In genomic region chr3:1611824-1612223, GRCh38 we compare ENCODE assay signal across 18 cellular contexts.
"Had no signal": no experiment of that assay in that cellular context is flagged by ENCODE, and none has a peak within 500 bp of the region (broad histone marks: within the 10 kb centered on the region; RNA-seq: fewer than 3 reads in every experiment).

No MANE protein-coding gene starts in this region.

- H3K9me3 ChIP-seq: mucosa of descending colon, psoas muscle had no signal

- H3K4me3 Mint-ChIP-seq: activated naive CD8-positive, alpha-beta T cell; brain; dendritic cell treated with granulocyte-macrophage colony-stimulating factor and Interleukin-4, amounts not matched to agents 40 ng/mL and 50 ng/mL, for 4 days; naive thymus-derived CD8-positive, alpha-beta T cell had no signal

- H3K36me3 Mint-ChIP-seq: activated naive CD8-positive, alpha-beta T cell; brain had no signal

- ATAC-seq: mucosa of descending colon; naive thymus-derived CD8-positive, alpha-beta T cell; psoas muscle had no signal

- H3K27ac ChIP-seq: psoas muscle had no signal

- H3K4me1 ChIP-seq: psoas muscle had no signal

- H3K4me1 Mint-ChIP-seq: naive thymus-derived CD8-positive, alpha-beta T cell had no signal

- H3K27me3 Mint-ChIP-seq: activated naive CD8-positive, alpha-beta T cell; dendritic cell treated with granulocyte-macrophage colony-stimulating factor and Interleukin-4, amounts not matched to agents 40 ng/mL and 50 ng/mL, for 4 days; naive thymus-derived CD8-positive, alpha-beta T cell had no signal

- H3K27ac Mint-ChIP-seq: activated naive CD8-positive, alpha-beta T cell; brain; dendritic cell treated with granulocyte-macrophage colony-stimulating factor and Interleukin-4, amounts not matched to agents 40 ng/mL and 50 ng/mL, for 4 days; naive thymus-derived CD8-positive, alpha-beta T cell had no signal

- H3K4me3 ChIP-seq: lung, mucosa of descending colon, psoas muscle had no signal

- DNase-seq: activated CD4-positive, alpha-beta T cell treated with anti-CD3 and anti-CD28 coated beads, Interleukin-2, amount 50 U/mL, for 48 hours; activated CD4-positive, CD25-positive, alpha-beta regulatory T cell treated with anti-CD3 and anti-CD28 coated beads, Interleukin-2, amount 50 U/mL, for 72 hours; activated gamma-delta T cell; activated T-cell treated with anti-CD3 and anti-CD28 coated beads, Interleukin-2, amount 50 U/mL, for 48 hours; amygdala; hypothalamus; mucosa of descending colon; naive thymus-derived CD8-positive, alpha-beta T cell; nucleus accumbens; psoas muscle; stimulated activated CD4-positive, alpha-beta T cell treated with anti-CD3 and anti-CD28 coated beads, Interleukin-12 subunit alpha, Interleukin-12 subunit beta, amount 100 ng/mL, for 4 hours; stimulated activated naive CD4-positive, alpha-beta T cell; substantia nigra; trophoblast cell had no signal
